In genomic region chr13:31611214-31611613, GRCh38 we compare ENCODE assay signal across 1 cellular context.
A peak's percentile ranks its signal among the peaks of the same experiment; 100 is the strongest.
TF ChIP-seq lines count a peak whose summit lies in the region.

No MANE protein-coding gene starts in this region.

TF ChIP-seq in K562, 482 proteins besides CTCF, POLR2A, EP300 and RAD21 (continued from another document and continues in another):
- TF ChIP-seq MBD1 (CRISPR knock-in tag; IDR thresholded peaks at IDR 0.05), result no peak
- 0 out of 2 replicates have a peak, but pooled peaks have one; percentile 9 for TF ChIP-seq SPI1 (IDR thresholded peaks at IDR 0.05; ENCODE audit: borderline replicate concordance, low read depth, low read length)
- no peak for TF ChIP-seq GATA2 (CRISPR knock-in tag; IDR thresholded peaks at IDR 0.05)
- no peak for TF ChIP-seq ZBTB34 (CRISPR knock-in tag; IDR thresholded peaks at IDR 0.05)
- no peak for TF ChIP-seq POLR2G (IDR thresholded peaks at IDR 0.05; ENCODE audit: low read depth, low read length)
- no peak for TF ChIP-seq ILF3 (IDR thresholded peaks at IDR 0.05; ENCODE audit: borderline replicate concordance)
- TF ChIP-seq AFF4 (CRISPR knock-in tag; IDR thresholded peaks at IDR 0.05), result no peak
- no peak for TF ChIP-seq FOXJ2 (tag; IDR thresholded peaks at IDR 0.05)
- TF ChIP-seq FOXK2 (conservative IDR thresholded peaks at IDR 0.05 in 1 of 2, IDR thresholded peaks at IDR 0.05 in 1 of 2; ENCODE audit: low read depth in 2 of 2), result no peak
- TF ChIP-seq HDAC2 (IDR thresholded peaks at IDR 0.05), result no peak
- peak; percentile 61; the same call in 1 of the 2 replicates for TF ChIP-seq CBFA2T3 (IDR thresholded peaks at IDR 0.05)
- TF ChIP-seq L3MBTL2 (IDR thresholded peaks at IDR 0.05), result no peak
- no peak for TF ChIP-seq MLLT1 (IDR thresholded peaks at IDR 0.05)
- no peak for TF ChIP-seq SLC30A9 (CRISPR knock-in tag; IDR thresholded peaks at IDR 0.05)
- no peak for TF ChIP-seq ZNF586 (CRISPR knock-in tag; conservative IDR thresholded peaks at IDR 0.05)
- TF ChIP-seq NR2C1 (IDR thresholded peaks at IDR 0.05), result no peak
- TF ChIP-seq NR2C1 (tag; IDR thresholded peaks at IDR 0.05), result no peak
- no peak for TF ChIP-seq FOXA1 (IDR thresholded peaks at IDR 0.05; ENCODE audit: borderline replicate concordance)
- TF ChIP-seq ETS1 (conservative IDR thresholded peaks at IDR 0.05; ENCODE audit: control insufficient read depth, low read depth, low read length), result no peak
- TF ChIP-seq ZNF561 (CRISPR knock-in tag; conservative IDR thresholded peaks at IDR 0.05), result no peak
- no peak for TF ChIP-seq EHMT2 (IDR thresholded peaks at IDR 0.05)
- peak; percentile 62 for TF ChIP-seq TAL1 (IDR thresholded peaks at IDR 0.05)
- TF ChIP-seq KDM2B (CRISPR knock-in tag; IDR thresholded peaks at IDR 0.05), result no peak
- no peak for TF ChIP-seq TBP (optimal IDR thresholded peaks at IDR 0.05; ENCODE audit: low read depth, low read length)
- TF ChIP-seq ZNF75A (CRISPR knock-in tag; IDR thresholded peaks at IDR 0.05), result no peak
- TF ChIP-seq DIDO1 (tag; IDR thresholded peaks at IDR 0.05; ENCODE audit: low read depth), result no peak
- no peak for TF ChIP-seq ZNF77 (CRISPR knock-in tag; IDR thresholded peaks at IDR 0.05)
- no peak for TF ChIP-seq ZNF121 (CRISPR knock-in tag; conservative IDR thresholded peaks at IDR 0.05)
- TF ChIP-seq TRIM24 (IDR thresholded peaks at IDR 0.05), result 0 out of 4 replicates have a peak, but pooled peaks of 1 of the 2 experiments have one; percentile 35
- TF ChIP-seq HCFC1 (IDR thresholded peaks at IDR 0.05; ENCODE audit: low read depth, low read length), result no peak
- TF ChIP-seq NKRF (IDR thresholded peaks at IDR 0.05; ENCODE audit: borderline replicate concordance), result no peak
- TF ChIP-seq CBX3 (IDR thresholded peaks at IDR 0.05; ENCODE audit: borderline replicate concordance in 1 of 2, low read length in 2 of 2), result no peak
- TF ChIP-seq NR1H2 (CRISPR knock-in tag; IDR thresholded peaks at IDR 0.05), result no peak
- TF ChIP-seq RBM25 (IDR thresholded peaks at IDR 0.05; ENCODE audit: low read depth, low read length, severe bottlenecking), result no peak
- TF ChIP-seq ZNF76 (CRISPR knock-in tag; IDR thresholded peaks at IDR 0.05; ENCODE audit: borderline replicate concordance), result no peak
- no peak for TF ChIP-seq ARID2 (IDR thresholded peaks at IDR 0.05)
- no peak for TF ChIP-seq ARID3B (CRISPR knock-in tag; IDR thresholded peaks at IDR 0.05; ENCODE audit: borderline replicate concordance)
- peak; percentile 32; the same call in 1 of the 2 replicates for TF ChIP-seq PML (IDR thresholded peaks at IDR 0.05; ENCODE audit: low read length)
- TF ChIP-seq HNRNPLL (IDR thresholded peaks at IDR 0.05; ENCODE audit: low read depth, low read length, poor library complexity, severe bottlenecking), result no peak
- TF ChIP-seq ZNF23 (CRISPR knock-in tag; IDR thresholded peaks at IDR 0.05), result no peak
- no peak for TF ChIP-seq ZBTB2 (IDR thresholded peaks at IDR 0.05)
- TF ChIP-seq NR2C2 (CRISPR knock-in tag; IDR thresholded peaks at IDR 0.05), result no peak
- TF ChIP-seq NR2C2 (tag; IDR thresholded peaks at IDR 0.05), result no peak
- no peak for TF ChIP-seq ZNF134 (CRISPR knock-in tag; conservative IDR thresholded peaks at IDR 0.05)
- TF ChIP-seq SIRT6 (IDR thresholded peaks at IDR 0.05; ENCODE audit: low read depth, low read length), result no peak
- TF ChIP-seq SMAD2 (IDR thresholded peaks at IDR 0.05; ENCODE audit: low read depth, low read length), result no peak
- no peak for TF ChIP-seq ZSCAN32 (CRISPR knock-in tag; IDR thresholded peaks at IDR 0.05)
- TF ChIP-seq POLR3G (IDR thresholded peaks at IDR 0.05; ENCODE audit: extremely low read depth, insufficient read length, insufficient replicate concordance), result no peak
- TF ChIP-seq ZFX (CRISPR knock-in tag; IDR thresholded peaks at IDR 0.05), result no peak
- TF ChIP-seq FOSL1 (tag; conservative IDR thresholded peaks at IDR 0.05), result no peak
- no peak for TF ChIP-seq PRDM10 (IDR thresholded peaks at IDR 0.05; ENCODE audit: partially characterized antibody)
